ENCODE assay signal across 13 cellular contexts in the genomic region with DNA sequence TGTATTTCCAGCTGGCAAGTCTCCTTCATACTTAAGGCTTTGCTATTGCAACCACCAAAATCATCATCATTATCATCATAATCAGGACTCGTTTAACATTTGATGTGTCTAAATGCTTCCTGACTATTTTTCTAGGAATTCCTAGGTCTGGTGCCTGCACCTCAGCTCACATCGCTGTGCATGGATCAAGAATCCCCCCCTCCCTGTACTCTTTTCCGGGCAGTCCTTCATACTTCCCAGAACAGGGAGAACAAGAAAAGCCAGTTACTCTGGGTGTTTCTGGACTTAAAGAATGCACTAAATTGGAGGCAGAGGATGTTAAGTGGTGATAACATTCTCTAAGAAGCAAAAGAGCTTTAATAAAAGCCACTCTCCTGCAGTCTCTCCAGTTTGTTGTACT. TPM values are rescaled to one million over a fixed set of nuclear protein-coding genes. Genes with fewer than 3 reads are reported as not detected.
DNase-seq lines count a peak whose midpoint lies in the region; TF ChIP-seq lines count a peak whose summit lies in the region.
"Had no signal": no experiment of that assay in that cellular context is flagged by ENCODE, and none has a peak within 500 bp of the region (broad histone marks: within the 10 kb centered on the region; RNA-seq: fewer than 3 reads in every experiment).

No MANE protein-coding gene starts in this region.

- TF ChIP-seq CTCF in brain microvascular endothelial cell (IDR thresholded peaks at IDR 0.05; ENCODE audit: low read depth, low read length, missing control alignments) (no peak), thyroid gland (IDR thresholded peaks at IDR 0.05) (no peak)

- H3K27ac ChIP-seq in brain microvascular endothelial cell (peak overlapping the region; percentile 19), thyroid gland (peak overlapping the region; percentile 80 to 88 (median 83)), caudate nucleus (ENCODE audit: low read depth, low read length) (no peak overlapping the region)
- H3K27ac ChIP-seq: 22Rv1, WERI-Rb-1 had no signal

- no peaks in the 10 kb centered on the region for H3K9me3 ChIP-seq in thyroid gland

- DNase-seq in NCI-H1417 (lab: John Stamatoyannopoulos, UW) = peak in 2 of 3 experiments; percentile 34 to 76
- DNase-seq in NCI-H1417 treated with DMSO at 0.1 percent for 48 hours (lab: John Stamatoyannopoulos, UW) = no peak
- no peak for DNase-seq in brain microvascular endothelial cell
- DNase-seq in kidney tubule cell (ENCODE audit: low spot score) = peak; percentile 49
- peak; percentile 59 to 64 for DNase-seq in thyroid gland
- no peak for DNase-seq in ecto neural progenitor cell (ENCODE audit: low spot score)
- no peak for DNase-seq in caudate nucleus (lab: John Stamatoyannopoulos, UW)
- no peak for DNase-seq in HUDEP-2 (lab: John Stamatoyannopoulos, UW; ENCODE audit: unreplicated experiment in 76 of 76)
- DNase-seq: DMS 273 treated with DMSO at 0.1 percent for 48 hours, NCI-H146, WERI-Rb-1 had no signal

- TF ChIP-seq POLR2A in thyroid gland (IDR thresholded peaks at IDR 0.05) = no peak

- intact Hi-C loops in thyroid gland (cut with DNase I) = no loop called here

- H3K4me1 ChIP-seq in thyroid gland = peaks cover 20 to 27% of the 10 kb centered on the region in 2 donors

- in situ Hi-C loops in brain microvascular endothelial cell (cut with HindIII; ENCODE audit: low pct_ligation_motif_present, low sequenced_read_pairs) = no loop called here

- H3K4me3 ChIP-seq in brain microvascular endothelial cell (ENCODE audit: low read depth, low read length) = no peak overlapping the region
- no peak overlapping the region for H3K4me3 ChIP-seq in thyroid gland (replicated peaks in 1 of 3)

- 21 to 30% methylated on average over 3 of the region's 3 CpGs for WGBS in thyroid gland, 2 donors

- H3K27me3 ChIP-seq in brain microvascular endothelial cell (replicated peaks) = no peaks in the 10 kb centered on the region
- H3K27me3 ChIP-seq in thyroid gland = no peaks in the 10 kb centered on the region

- no peaks in the 10 kb centered on the region for H3K36me3 ChIP-seq in brain microvascular endothelial cell (replicated peaks)
- H3K36me3 ChIP-seq in thyroid gland = no peaks in the 10 kb centered on the region
- H3K36me3 ChIP-seq: WERI-Rb-1 had no signal

RNA-seq across cellular contexts. Expression of gene ERP27, which starts 9.4 kb away (rescaled TPM):
- 10 to 100 TPM in 1 of 4 donors, 1 to 10 TPM in 1, under 1 TPM in 1, not detected in 1; 0.88 to 24.3 (median 5.0) TPM for total RNA-seq in thyroid gland
- total RNA-seq: myocyte had no signal

RNA-seq across cellular contexts. Expression of gene ARHGDIB, which starts 32.5 kb away (rescaled TPM):
- 100 to 1,000 TPM in 1 of 4 donors, 10 to 100 TPM in 3; 54.4 to 107 (median 65.9) TPM for total RNA-seq in thyroid gland
- total RNA-seq: myocyte had no signal

RNA-seq across cellular contexts. Expression of gene MGP, which starts 43.3 kb away (rescaled TPM):
- total RNA-seq in thyroid gland = 1,000 to 10,000 TPM in 1 of 4 donors, 100 to 1,000 TPM in 3; 319 to 1,014 (median 397) TPM
- total RNA-seq: myocyte had no signal

RNA-seq across cellular contexts. Expression of gene PDE6H, which starts 43.9 kb away (rescaled TPM):
- not detected for total RNA-seq in thyroid gland
- total RNA-seq: myocyte had no signal

Comparison
In these comparisons a context has a peak if more than half of its experiments do, and no peak if none do; other contexts are left out.
1. DNase-seq: peak in NCI-H1417 (2 of 3), kidney tubule cell (single experiment) and thyroid gland (2 of 2); none in NCI-H1417 treated with DMSO at 0.1 percent for 48 hours (single experiment), brain microvascular endothelial cell (single experiment), ecto neural progenitor cell (single experiment), caudate nucleus (0 of 61) and HUDEP-2 (0 of 76).